ENCODE assay signal across 31 cellular contexts in genomic region chr9:122561446-122561845, GRCh38. TPM values are rescaled to one million over a fixed set of nuclear protein-coding genes. Genes with fewer than 3 reads are reported as not detected.
"Had no signal": no experiment of that assay in that cellular context is flagged by ENCODE, and none has a peak within 500 bp of the region (broad histone marks: within the 10 kb centered on the region; RNA-seq: fewer than 3 reads in every experiment).

No MANE protein-coding gene starts in this region.

- H3K27ac Mint-ChIP-seq: dendritic cell treated with granulocyte-macrophage colony-stimulating factor and Interleukin-4, amounts not matched to agents 40 ng/mL and 50 ng/mL, for 4 days; effector memory CD8-positive, alpha-beta T cell; endodermal cell; memory B cell; naive thymus-derived CD4-positive, alpha-beta T cell; natural killer cell had no signal

- H3K27ac ChIP-seq: epithelial cell of prostate, esophagus squamous epithelium, gastrocnemius medialis, heart right ventricle, left lung, lower lobe of right lung had no signal

- DNase-seq: cortex of kidney; effector CD8-positive, alpha-beta T cell; effector memory CD8-positive, alpha-beta T cell; erythroblast; esophagus squamous epithelium; foreskin fibroblast; foreskin melanocyte; gastrocnemius medialis; head of caudate nucleus; heart right ventricle; hippocampal formation; left cardiac atrium; left lung; left ventricle myocardium superior; lower lobe of right lung; mesendoderm; midbrain; naive thymus-derived CD4-positive, alpha-beta T cell; natural killer cell had no signal

- H3K9me3 ChIP-seq: esophagus squamous epithelium, gastrocnemius medialis, lower lobe of right lung had no signal

- ATAC-seq: effector memory CD8-positive, alpha-beta T cell; esophagus mucosa; gastrocnemius medialis; heart right ventricle; left cardiac atrium; left lung; left ventricle myocardium superior; lower lobe of right lung; naive thymus-derived CD4-positive, alpha-beta T cell; natural killer cell had no signal

- H3K4me1 ChIP-seq: esophagus squamous epithelium, gastrocnemius medialis, heart right ventricle, left lung, lower lobe of right lung had no signal

- H3K36me3 Mint-ChIP-seq: natural killer cell had no signal

- H3K4me1 Mint-ChIP-seq: memory B cell, natural killer cell had no signal

- H3K4me3 ChIP-seq: esophagus squamous epithelium, gastrocnemius medialis, heart right ventricle, left lung, lower lobe of right lung had no signal

- H3K27me3 ChIP-seq: esophagus squamous epithelium, gastrocnemius medialis, left lung had no signal

- H3K9me3 Mint-ChIP-seq: dendritic cell treated with granulocyte-macrophage colony-stimulating factor and Interleukin-4, amounts not matched to agents 40 ng/mL and 50 ng/mL, for 4 days had no signal

- H3K4me3 Mint-ChIP-seq: dendritic cell treated with granulocyte-macrophage colony-stimulating factor and Interleukin-4, amounts not matched to agents 40 ng/mL and 50 ng/mL, for 4 days; effector memory CD8-positive, alpha-beta T cell; endodermal cell; memory B cell; naive thymus-derived CD4-positive, alpha-beta T cell; natural killer cell had no signal

- H3K36me3 ChIP-seq: esophagus squamous epithelium, gastrocnemius medialis, heart right ventricle, left lung, lower lobe of right lung had no signal

RNA-seq across cellular contexts. Expression of gene OR1N2, which starts 8.5 kb away (rescaled TPM):
- total RNA-seq: dermis microvascular lymphatic vessel endothelial cell, endodermal cell, esophagus mucosa, gastrocnemius medialis, glomerular endothelial cell, heart right ventricle, kidney epithelial cell, left cardiac atrium, left lung, left ventricle myocardium superior, lower leg skin, lower lobe of right lung, lung microvascular endothelial cell, mononuclear cell, mucosa of gallbladder, natural killer cell had no signal

RNA-seq across cellular contexts. Expression of gene OR1L8, which starts 21.7 kb away (rescaled TPM):
- total RNA-seq: endodermal cell, esophagus mucosa, gastrocnemius medialis, left lung, left ventricle myocardium superior, lower leg skin, mucosa of gallbladder had no signal

RNA-seq across cellular contexts. Expression of gene OR1N1, which starts 34.4 kb away (rescaled TPM):
- total RNA-seq: dermis microvascular lymphatic vessel endothelial cell; endodermal cell; esophagus mucosa; esophagus squamous epithelium; gastrocnemius medialis; glomerular endothelial cell; heart right ventricle; kidney epithelial cell; left cardiac atrium; left lung; left ventricle myocardium superior; lower leg skin; lower lobe of right lung; lung microvascular endothelial cell; mononuclear cell; mucosa of gallbladder; naive thymus-derived CD4-positive, alpha-beta T cell; natural killer cell had no signal

RNA-seq across cellular contexts. Expression of gene OR1J4, which starts 42.5 kb away (rescaled TPM):
- total RNA-seq: endodermal cell, esophagus squamous epithelium, gastrocnemius medialis, glomerular endothelial cell, heart right ventricle, kidney epithelial cell, left cardiac atrium, left lung, left ventricle myocardium superior, lower lobe of right lung, lung microvascular endothelial cell, mononuclear cell, mucosa of gallbladder, natural killer cell had no signal

RNA-seq across cellular contexts. Expression of gene OR1J2, which starts 50.8 kb away (rescaled TPM):
- total RNA-seq: dermis microvascular lymphatic vessel endothelial cell, endodermal cell, esophagus mucosa, esophagus squamous epithelium, gastrocnemius medialis, glomerular endothelial cell, kidney epithelial cell, left cardiac atrium, left lung, left ventricle myocardium superior, lower leg skin, lower lobe of right lung, lung microvascular endothelial cell, mononuclear cell, mucosa of gallbladder, natural killer cell had no signal
